ENCODE assay signal across 1 cellular context in genomic region chr9:122930541-122930932, GRCh38.
TF ChIP-seq lines count a peak whose summit lies in the region.

No MANE protein-coding gene starts in this region.

TF ChIP-seq in IMR-90, 13 proteins besides CTCF, POLR2A, EP300 and RAD21 (continued from another document):
- TF ChIP-seq USF2 (IDR thresholded peaks at IDR 0.05; ENCODE audit: low read depth, low read length) (no peak), RFX5 (IDR thresholded peaks at IDR 0.05; ENCODE audit: low read depth, low read length) (no peak), BHLHE40 (IDR thresholded peaks at IDR 0.05; ENCODE audit: low read depth, low read length) (no peak), CHD1 (IDR thresholded peaks at IDR 0.05; ENCODE audit: low read depth, low read length) (no peak), SMC3 (IDR thresholded peaks at IDR 0.05; ENCODE audit: low read depth, low read length) (no peak), RCOR1 (IDR thresholded peaks at IDR 0.05; ENCODE audit: insufficient replicate concordance, low read length) (no peak), NFE2L2 (IDR thresholded peaks at IDR 0.05; ENCODE audit: low read depth, low read length) (no peak)
TF ChIP-seq in IMR-90: peak in this region for 0.
